2 cellular contexts compared by ENCODE assay signal in genomic region chr3:184448321-184449160, GRCh38.
TF ChIP-seq lines count a peak whose summit lies in the region.

No MANE protein-coding gene starts in this region.

TF ChIP-seq in HCT116, 20 proteins besides CTCF, POLR2A, EP300 and RAD21 (continued from another document):
- TF ChIP-seq, protein P1, sequence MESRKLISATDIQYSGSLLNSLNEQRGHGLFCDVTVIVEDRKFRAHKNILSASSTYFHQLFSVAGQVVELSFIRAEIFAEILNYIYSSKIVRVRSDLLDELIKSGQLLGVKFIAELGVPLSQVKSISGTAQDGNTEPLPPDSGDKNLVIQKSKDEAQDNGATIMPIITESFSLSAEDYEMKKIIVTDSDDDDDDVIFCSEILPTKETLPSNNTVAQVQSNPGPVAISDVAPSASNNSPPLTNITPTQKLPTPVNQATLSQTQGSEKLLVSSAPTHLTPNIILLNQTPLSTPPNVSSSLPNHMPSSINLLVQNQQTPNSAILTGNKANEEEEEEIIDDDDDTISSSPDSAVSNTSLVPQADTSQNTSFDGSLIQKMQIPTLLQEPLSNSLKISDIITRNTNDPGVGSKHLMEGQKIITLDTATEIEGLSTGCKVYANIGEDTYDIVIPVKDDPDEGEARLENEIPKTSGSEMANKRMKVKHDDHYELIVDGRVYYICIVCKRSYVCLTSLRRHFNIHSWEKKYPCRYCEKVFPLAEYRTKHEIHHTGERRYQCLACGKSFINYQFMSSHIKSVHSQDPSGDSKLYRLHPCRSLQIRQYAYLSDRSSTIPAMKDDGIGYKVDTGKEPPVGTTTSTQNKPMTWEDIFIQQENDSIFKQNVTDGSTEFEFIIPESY (IDR thresholded peaks at IDR 0.05; ENCODE audit: extremely low read depth, insufficient replicate concordance, low read length) = no peak
- TF ChIP-seq, protein P2, sequence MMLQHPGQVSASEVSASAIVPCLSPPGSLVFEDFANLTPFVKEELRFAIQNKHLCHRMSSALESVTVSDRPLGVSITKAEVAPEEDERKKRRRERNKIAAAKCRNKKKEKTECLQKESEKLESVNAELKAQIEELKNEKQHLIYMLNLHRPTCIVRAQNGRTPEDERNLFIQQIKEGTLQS (IDR thresholded peaks at IDR 0.05) = no peak
- TF ChIP-seq, protein P3, sequence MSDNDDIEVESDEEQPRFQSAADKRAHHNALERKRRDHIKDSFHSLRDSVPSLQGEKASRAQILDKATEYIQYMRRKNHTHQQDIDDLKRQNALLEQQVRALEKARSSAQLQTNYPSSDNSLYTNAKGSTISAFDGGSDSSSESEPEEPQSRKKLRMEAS (IDR thresholded peaks at IDR 0.05) = peak; percentile 47
- TF ChIP-seq, protein P4, sequence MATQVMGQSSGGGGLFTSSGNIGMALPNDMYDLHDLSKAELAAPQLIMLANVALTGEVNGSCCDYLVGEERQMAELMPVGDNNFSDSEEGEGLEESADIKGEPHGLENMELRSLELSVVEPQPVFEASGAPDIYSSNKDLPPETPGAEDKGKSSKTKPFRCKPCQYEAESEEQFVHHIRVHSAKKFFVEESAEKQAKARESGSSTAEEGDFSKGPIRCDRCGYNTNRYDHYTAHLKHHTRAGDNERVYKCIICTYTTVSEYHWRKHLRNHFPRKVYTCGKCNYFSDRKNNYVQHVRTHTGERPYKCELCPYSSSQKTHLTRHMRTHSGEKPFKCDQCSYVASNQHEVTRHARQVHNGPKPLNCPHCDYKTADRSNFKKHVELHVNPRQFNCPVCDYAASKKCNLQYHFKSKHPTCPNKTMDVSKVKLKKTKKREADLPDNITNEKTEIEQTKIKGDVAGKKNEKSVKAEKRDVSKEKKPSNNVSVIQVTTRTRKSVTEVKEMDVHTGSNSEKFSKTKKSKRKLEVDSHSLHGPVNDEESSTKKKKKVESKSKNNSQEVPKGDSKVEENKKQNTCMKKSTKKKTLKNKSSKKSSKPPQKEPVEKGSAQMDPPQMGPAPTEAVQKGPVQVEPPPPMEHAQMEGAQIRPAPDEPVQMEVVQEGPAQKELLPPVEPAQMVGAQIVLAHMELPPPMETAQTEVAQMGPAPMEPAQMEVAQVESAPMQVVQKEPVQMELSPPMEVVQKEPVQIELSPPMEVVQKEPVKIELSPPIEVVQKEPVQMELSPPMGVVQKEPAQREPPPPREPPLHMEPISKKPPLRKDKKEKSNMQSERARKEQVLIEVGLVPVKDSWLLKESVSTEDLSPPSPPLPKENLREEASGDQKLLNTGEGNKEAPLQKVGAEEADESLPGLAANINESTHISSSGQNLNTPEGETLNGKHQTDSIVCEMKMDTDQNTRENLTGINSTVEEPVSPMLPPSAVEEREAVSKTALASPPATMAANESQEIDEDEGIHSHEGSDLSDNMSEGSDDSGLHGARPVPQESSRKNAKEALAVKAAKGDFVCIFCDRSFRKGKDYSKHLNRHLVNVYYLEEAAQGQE (IDR thresholded peaks at IDR 0.05; ENCODE audit: low read depth) = no peak
- TF ChIP-seq POLR2AphosphoS5 (IDR thresholded peaks at IDR 0.05; ENCODE audit: low read depth, low read length) (no peak), YY1 (IDR thresholded peaks at IDR 0.05; ENCODE audit: extremely low read depth, insufficient replicate concordance, low read depth, low read length) (peak; percentile 38), EZH2phosphoT487 (IDR thresholded peaks at IDR 0.05; ENCODE audit: borderline replicate concordance) (no peak), ELF1 (IDR thresholded peaks at IDR 0.05; ENCODE audit: borderline replicate concordance, low read depth) (no peak), EGR1 (IDR thresholded peaks at IDR 0.05; ENCODE audit: low read depth) (peak; percentile 51), SRF (IDR thresholded peaks at IDR 0.05; ENCODE audit: low read depth) (no peak; the same call in 1 of the 2 replicates), EZH2 (IDR thresholded peaks at IDR 0.05) (no peak), CEBPB (IDR thresholded peaks at IDR 0.05; ENCODE audit: low read depth) (peak; percentile 79), ZFX (IDR thresholded peaks at IDR 0.05) (0 out of 2 replicates have a peak, but pooled peaks have one; percentile 18), JUND (IDR thresholded peaks at IDR 0.05) (peak; percentile 94), SP1 (IDR thresholded peaks at IDR 0.05; ENCODE audit: low read depth) (peak; percentile 85), FOSL1 (IDR thresholded peaks at IDR 0.05; ENCODE audit: low read depth) (peak; percentile 92), CBX3 (IDR thresholded peaks at IDR 0.05; ENCODE audit: low read depth) (peak; percentile 95)

TF ChIP-seq in SK-N-SH treated with all-trans-retinoic acid at 6 μM for 48 hours, 23 proteins besides CTCF, POLR2A, EP300 and RAD21 (continued from another document):
- TF ChIP-seq, protein P5, sequence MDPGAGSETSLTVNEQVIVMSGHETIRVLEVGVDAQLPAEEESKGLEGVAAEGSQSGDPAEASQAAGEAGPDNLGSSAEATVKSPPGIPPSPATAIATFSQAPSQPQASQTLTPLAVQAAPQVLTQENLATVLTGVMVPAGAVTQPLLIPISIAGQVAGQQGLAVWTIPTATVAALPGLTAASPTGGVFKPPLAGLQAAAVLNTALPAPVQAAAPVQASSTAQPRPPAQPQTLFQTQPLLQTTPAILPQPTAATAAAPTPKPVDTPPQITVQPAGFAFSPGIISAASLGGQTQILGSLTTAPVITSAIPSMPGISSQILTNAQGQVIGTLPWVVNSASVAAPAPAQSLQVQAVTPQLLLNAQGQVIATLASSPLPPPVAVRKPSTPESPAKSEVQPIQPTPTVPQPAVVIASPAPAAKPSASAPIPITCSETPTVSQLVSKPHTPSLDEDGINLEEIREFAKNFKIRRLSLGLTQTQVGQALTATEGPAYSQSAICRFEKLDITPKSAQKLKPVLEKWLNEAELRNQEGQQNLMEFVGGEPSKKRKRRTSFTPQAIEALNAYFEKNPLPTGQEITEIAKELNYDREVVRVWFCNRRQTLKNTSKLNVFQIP (CRISPR knock-in tag; IDR thresholded peaks at IDR 0.05; ENCODE audit: borderline replicate concordance, low read depth) = no peak
- TF ChIP-seq TCF4 (CRISPR knock-in tag; IDR thresholded peaks at IDR 0.05; ENCODE audit: borderline replicate concordance) = no peak
- peak; percentile 59 for TF ChIP-seq CSDC2 (CRISPR knock-in tag; IDR thresholded peaks at IDR 0.05)
- no peak for TF ChIP-seq ZNF8 (CRISPR knock-in tag; IDR thresholded peaks at IDR 0.05)
